Comparison of ENCODE assay signal across 23 cellular contexts in genomic region chr12:128021561-128021960, GRCh38.
DNase-seq lines count a peak whose midpoint lies in the region; ATAC-seq, FAIRE-seq and TF ChIP-seq lines count a peak whose summit lies in the region.
"Had no signal": no experiment of that assay in that cellular context is flagged by ENCODE, and none has a peak within 500 bp of the region (broad histone marks: within the 10 kb centered on the region; RNA-seq: fewer than 3 reads in every experiment).

No MANE protein-coding gene starts in this region.

- FAIRE-seq in K562 (lab: Jason Lieb, UNC) (no peak), RCC 7860 (lab: Jason Lieb, UNC) (no peak)
- FAIRE-seq: A549, D721Med, G401.6, GM12891, GM19239 had no signal

- no peak overlapping the region for H3K4me3 Mint-ChIP-seq in progenitor cell of endocrine pancreas (ENCODE audit: low read depth)
- H3K4me3 Mint-ChIP-seq: B cell; CD4-positive, alpha-beta T cell; CD8-positive, alpha-beta T cell had no signal

- H3K36me3 ChIP-seq in K562 (ENCODE audit: control insufficient read depth, insufficient read depth, low read length) (no peaks in the 10 kb centered on the region), esophagus muscularis mucosa (no peaks in the 10 kb centered on the region), mesendoderm (ENCODE audit: control insufficient read depth, insufficient read depth, low read length) (no peaks in the 10 kb centered on the region)
- H3K36me3 ChIP-seq: BLaER1 treated with 17β-estradiol and CSF1 and Interleukin-3, amounts not matched to agents 10 nM and 100 nM had no signal

- in situ Hi-C loops in K562 (cut with MboI): no loop called here

- ATAC-seq in K562: no peak
- ATAC-seq: A549; CD8-positive, alpha-beta T cell had no signal

- intact Hi-C loops in K562 (cut with micrococcal nuclease): no loop called here
- intact Hi-C loops in esophagus muscularis mucosa (cut with DNase I): no loop called here

- H2BK5ac ChIP-seq in mesendoderm (ENCODE audit: low read length): no peak overlapping the region

- H3K9me1 ChIP-seq in K562 (ENCODE audit: control insufficient read depth, insufficient read depth, low read length): no peaks in the 10 kb centered on the region

- H2BK120ac ChIP-seq in mesendoderm (ENCODE audit: low read depth, low read length): no peak overlapping the region

- H3K27ac ChIP-seq in K562 (ENCODE audit: extremely low read depth, low read depth, low read length) (no peak overlapping the region), esophagus muscularis mucosa (replicated peaks in 1 of 4) (no peak overlapping the region), mesendoderm (ENCODE audit: low read depth, low read length) (no peak overlapping the region)
- H3K27ac ChIP-seq: 22Rv1; A549; BLaER1 treated with 17β-estradiol and CSF1 and Interleukin-3, amounts not matched to agents 10 nM and 100 nM; C4-2B had no signal

- no peaks in the 10 kb centered on the region for H3K79me2 ChIP-seq in K562 (ENCODE audit: control insufficient read depth, insufficient read depth, low read length)
- H3K79me2 ChIP-seq in mesendoderm (ENCODE audit: control insufficient read depth, insufficient read depth, low read length): no peaks in the 10 kb centered on the region

- POLR2A ChIA-PET in K562 (lab: Yijun Ruan, JAX): interaction anchor here (0.7 kb wide), 1 partner anchor 10 kb away, joined by 3 read pairs; no protein-coding TSS in a partner anchor

- no peaks in the 10 kb centered on the region for H4K20me1 ChIP-seq in K562 (replicated peaks; ENCODE audit: control insufficient read depth, insufficient read depth, low read length)
- H4K20me1 ChIP-seq: BLaER1 treated with 17β-estradiol and CSF1 and Interleukin-3, amounts not matched to agents 10 nM and 100 nM had no signal

- H2AFZ ChIP-seq in K562 (ENCODE audit: low read depth, low read length): no peak overlapping the region

- H2BK15ac ChIP-seq in mesendoderm (replicated peaks; ENCODE audit: low read depth): no peak overlapping the region

- H3K4me3 ChIP-seq in K562 (no peak overlapping the region), esophagus muscularis mucosa (no peak overlapping the region), mesendoderm (ENCODE audit: low read length) (no peak overlapping the region)
- H3K4me3 ChIP-seq: A549; BLaER1 treated with 17β-estradiol and CSF1 and Interleukin-3, amounts not matched to agents 10 nM and 100 nM had no signal

- peak overlapping the region; percentile 76 for H4K8ac ChIP-seq in mesendoderm (ENCODE audit: low read depth, low read length)

- H3K27me3 ChIP-seq in K562 (ENCODE audit: control insufficient read depth in 2 of 2, insufficient read depth in 2 of 2, low read length in 2 of 2): no peaks in the 10 kb centered on the region
- H3K27me3 ChIP-seq in esophagus muscularis mucosa: peaks cover 0 to 32% (median 0%) of the 10 kb centered on the region in 4 donors
- no peaks in the 10 kb centered on the region for H3K27me3 ChIP-seq in mesendoderm (ENCODE audit: insufficient read depth, low read length, poor library complexity)
- H3K27me3 ChIP-seq: BLaER1 treated with 17β-estradiol and CSF1 and Interleukin-3, amounts not matched to agents 10 nM and 100 nM had no signal

- H3K56ac ChIP-seq in mesendoderm (ENCODE audit: low read length): no peak overlapping the region

- H3K9ac ChIP-seq in K562 (ENCODE audit: insufficient read depth in 1 of 2, low read depth in 2 of 2, low read length in 2 of 2) (no peak overlapping the region), mesendoderm (ENCODE audit: low read length) (no peak overlapping the region)
- H3K9ac ChIP-seq: BLaER1 treated with 17β-estradiol and CSF1 and Interleukin-3, amounts not matched to agents 10 nM and 100 nM had no signal

- peaks cover 4% of the 10 kb centered on the region for H3K9me3 Mint-ChIP-seq in progenitor cell of endocrine pancreas (ENCODE audit: low read depth)
- H3K9me3 Mint-ChIP-seq: CD8-positive, alpha-beta T cell had no signal

- no peak overlapping the region for H3K4ac ChIP-seq in mesendoderm (ENCODE audit: low read depth, low read length)

- no peak overlapping the region for H3K23ac ChIP-seq in mesendoderm (ENCODE audit: low read length)

- TF ChIP-seq RAD21 in K562 (CRISPR knock-in tag; conservative IDR thresholded peaks at IDR 0.05 in 1 of 2, IDR thresholded peaks at IDR 0.05 in 1 of 2): no peak

- H3K27me3 Mint-ChIP-seq in progenitor cell of endocrine pancreas: peaks cover 2% of the 10 kb centered on the region
- H3K27me3 Mint-ChIP-seq: B cell; CD4-positive, alpha-beta T cell had no signal

- CTCF ChIA-PET in K562 (lab: Yijun Ruan, JAX; ENCODE audit: low intra/inter-chr PET ratio): no interaction called here

- peak overlapping the region; percentile 21 for H3K27ac Mint-ChIP-seq in progenitor cell of endocrine pancreas
- H3K27ac Mint-ChIP-seq: B cell; CD4-positive, alpha-beta T cell; CD8-positive, alpha-beta T cell had no signal

- no peak overlapping the region for H3K18ac ChIP-seq in mesendoderm (ENCODE audit: low read length)

- H3K4me1 ChIP-seq in K562 (replicated peaks in 1 of 2; ENCODE audit: control insufficient read depth in 2 of 2, insufficient read depth in 2 of 2, low read length in 2 of 2): no peaks in the 10 kb centered on the region
- no peaks in the 10 kb centered on the region for H3K4me1 ChIP-seq in esophagus muscularis mucosa
- H3K4me1 ChIP-seq in mesendoderm (ENCODE audit: control insufficient read depth, low read depth, low read length): no peaks in the 10 kb centered on the region
- H3K4me1 ChIP-seq: A549; BLaER1 treated with 17β-estradiol and CSF1 and Interleukin-3, amounts not matched to agents 10 nM and 100 nM; Caco-2 had no signal

- no peaks in the 10 kb centered on the region for H3K36me3 Mint-ChIP-seq in progenitor cell of endocrine pancreas (ENCODE audit: insufficient read depth)
- H3K36me3 Mint-ChIP-seq: CD8-positive, alpha-beta T cell had no signal

- DNase-seq in K562 (ENCODE audit: extremely low read depth in 1 of 4, low spot score in 3 of 4): no peak
- peak; percentile 60 for DNase-seq in esophagus muscularis mucosa (ENCODE audit: extremely low spot score)
- DNase-seq in mesendoderm: no peak
- DNase-seq in progenitor cell of endocrine pancreas (ENCODE audit: low spot score, unreplicated experiment): no peak
- no peak for DNase-seq in RCC 7860 (ENCODE audit: low spot score)
- no peak for DNase-seq in activated CD4-positive, alpha-beta T cell treated with anti-CD3 and anti-CD28 coated beads, Interleukin-2, amount 50 U/mL, for 1 hour
- DNase-seq in HPDE6-E6E7 (ENCODE audit: extremely low spot score): no peak
- DNase-seq: AML-193; Caco-2; Calu3; CD4-positive, alpha-beta T cell; CD8-positive, alpha-beta T cell; DMS79 treated with DMSO at 0.1 percent for 48 hours; GF-D8 had no signal

- TF ChIP-seq EP300 in K562 (IDR thresholded peaks at IDR 0.05; ENCODE audit: low read length) (no peak), esophagus muscularis mucosa (IDR thresholded peaks at IDR 0.05) (no peak)

- H3K4me1 Mint-ChIP-seq in progenitor cell of endocrine pancreas (ENCODE audit: low read depth): peaks cover 17% of the 10 kb centered on the region
- H3K4me1 Mint-ChIP-seq: B cell had no signal

- BruUV-seq in K562 (replicated peaks; lab: Mats Ljungman, UMichigan): no TSS peak

- 0% methylated on average over 2 of the region's 2 CpGs for WGBS in K562 (ENCODE audit: insufficient coverage, low coverage, missing lambda C conversion rate)
- WGBS in esophagus muscularis mucosa: 73% methylated on average over 2 of the region's 2 CpGs
- WGBS in mesendoderm (ENCODE audit: extremely low coverage, insufficient coverage, low lambda C conversion rate): no CpG with 5 or more reads among the region's 2 CpGs

- TF ChIP-seq CTCF in K562 (IDR thresholded peaks at IDR 0.05 in 2 of 3, conservative IDR thresholded peaks at IDR 0.05 in 1 of 3; ENCODE audit: insufficient read depth in 2 of 3, low read depth in 1 of 3, low read length in 3 of 3) (no peak), esophagus muscularis mucosa (IDR thresholded peaks at IDR 0.05) (no peak), progenitor cell of endocrine pancreas (IDR thresholded peaks at IDR 0.05; ENCODE audit: unreplicated experiment) (no peak)

- TF ChIP-seq POLR2A in K562 (conservative IDR thresholded peaks at IDR 0.05) (no peak), esophagus muscularis mucosa (IDR thresholded peaks at IDR 0.05; ENCODE audit: low read depth) (no peak)

- H3K4me2 ChIP-seq in K562 (ENCODE audit: insufficient read depth, low read length) (no peak overlapping the region), mesendoderm (ENCODE audit: low read length) (no peak overlapping the region)
- H3K4me2 ChIP-seq: A549; BLaER1 treated with 17β-estradiol and CSF1 and Interleukin-3, amounts not matched to agents 10 nM and 100 nM had no signal

- no peak overlapping the region for H2AK5ac ChIP-seq in mesendoderm (ENCODE audit: low read length)

- H3K79me1 ChIP-seq in mesendoderm (ENCODE audit: low read length): no peaks in the 10 kb centered on the region

- H4K5ac ChIP-seq in mesendoderm (ENCODE audit: low read length): no peak overlapping the region

- H3K9me3 ChIP-seq in K562 (replicated peaks; ENCODE audit: control insufficient read depth, insufficient read depth, low read depth, low read length) (no peaks in the 10 kb centered on the region), esophagus muscularis mucosa (no peaks in the 10 kb centered on the region)
- H3K9me3 ChIP-seq: A549; BLaER1 treated with 17β-estradiol and CSF1 and Interleukin-3, amounts not matched to agents 10 nM and 100 nM; Caco-2 had no signal

TF ChIP-seq in K562, 482 proteins besides CTCF, POLR2A, EP300 and RAD21:
- no peak for TF ChIP-seq BRF1 (IDR thresholded peaks at IDR 0.05; ENCODE audit: borderline replicate concordance, extremely low read depth, insufficient read length)
- TF ChIP-seq DMBX1 (CRISPR knock-in tag; IDR thresholded peaks at IDR 0.05; ENCODE audit: borderline replicate concordance): peak; percentile 4; the same call in 1 of the 2 replicates
- no peak for TF ChIP-seq ZNF217 (CRISPR knock-in tag; IDR thresholded peaks at IDR 0.05)
- no peak for TF ChIP-seq PTBP1 (IDR thresholded peaks at IDR 0.05; ENCODE audit: low read depth, low read length)
- no peak for TF ChIP-seq ETV5 (CRISPR knock-in tag; IDR thresholded peaks at IDR 0.05; ENCODE audit: low read depth)
